Comparison of ENCODE assay signal across 8 cellular contexts in genomic region chr16:13997933-13998332, GRCh38.
DNase-seq lines count a peak whose midpoint lies in the region; ATAC-seq, FAIRE-seq and TF ChIP-seq lines count a peak whose summit lies in the region.

No MANE protein-coding gene starts in this region.

- H3K27ac ChIP-seq in kidney (ENCODE audit: low read depth in 2 of 2, low read length in 2 of 2) (no peak overlapping the region), dorsolateral prefrontal cortex (peak overlapping the region in 3 of 59 donors; percentile 9 to 84 (median 82))

- TF ChIP-seq CTCF in kidney (IDR thresholded peaks at IDR 0.05; ENCODE audit: borderline replicate concordance, extremely low read depth, insufficient read depth) (no peak), dorsolateral prefrontal cortex (IDR thresholded peaks at IDR 0.05 in 54 of 56, conservative IDR thresholded peaks at IDR 0.05 in 2 of 56; ENCODE audit: low read depth in 1 of 56, partially characterized antibody in 56 of 56) (no peak)

- DNase-seq in COR-L47 (lab: John Stamatoyannopoulos, UW): peak; percentile 4
- DNase-seq in RPMI8226: peak; percentile 70
- DNase-seq in kidney: no peak
- DNase-seq in dorsolateral prefrontal cortex: no peak
- no peak for DNase-seq in dedifferentiated amniotic fluid mesenchymal stem cell (ENCODE audit: extremely low spot score)
- no peak for DNase-seq in activated CD8-positive, alpha-beta memory T cell treated with anti-CD3 and anti-CD28 coated beads for 24 hours

- H3K36me3 ChIP-seq in kidney (ENCODE audit: control insufficient read depth in 1 of 2, insufficient read depth in 2 of 2, low read length in 2 of 2): no peaks in the 10 kb centered on the region

- no peak overlapping the region for H3K9ac ChIP-seq in kidney (ENCODE audit: low read length in 2 of 2)

- H3K4me3 ChIP-seq in kidney (ENCODE audit: low read length in 2 of 2): no peak overlapping the region
- H3K4me3 ChIP-seq in dorsolateral prefrontal cortex: no peak overlapping the region

- FAIRE-seq in kidney (lab: Jason Lieb, UNC): no peak

- no peaks in the 10 kb centered on the region for H3K9me3 ChIP-seq in kidney (ENCODE audit: control insufficient read depth in 1 of 2, low read length in 2 of 2)

- peaks cover 0 to 5% of the 10 kb centered on the region in 2 donors for H3K4me1 ChIP-seq in kidney (ENCODE audit: control insufficient read depth in 1 of 2, insufficient read depth in 1 of 2, low read depth in 1 of 2, low read length in 2 of 2)

- intact Hi-C loops in kidney (cut with DNase I): no loop called here
- intact Hi-C loops in dorsolateral prefrontal cortex (cut with DNase I): no loop called here

- ATAC-seq in GM18909 (IDR thresholded peaks at IDR 0.05; ENCODE audit: poor library complexity, unreplicated experiment): peak; percentile 91
- ATAC-seq in HG03108 (IDR thresholded peaks at IDR 0.05; ENCODE audit: unreplicated experiment): peak; percentile 81

- peaks cover 0 to 3% (median 0%) of the 10 kb centered on the region in 45 donors for H3K27me3 ChIP-seq in dorsolateral prefrontal cortex

Comparison
In these comparisons a context has a peak if more than half of its experiments do, and no peak if none do; other contexts are left out.
1. DNase-seq: peak in COR-L47 (single experiment) and RPMI8226 (single experiment); none in kidney (single experiment), dorsolateral prefrontal cortex (0 of 10), dedifferentiated amniotic fluid mesenchymal stem cell (single experiment) and activated CD8-positive, alpha-beta memory T cell treated with anti-CD3 and anti-CD28 coated beads for 24 hours (single experiment).